Comparison of ENCODE assay signal across 20 cellular contexts in the genomic region with DNA sequence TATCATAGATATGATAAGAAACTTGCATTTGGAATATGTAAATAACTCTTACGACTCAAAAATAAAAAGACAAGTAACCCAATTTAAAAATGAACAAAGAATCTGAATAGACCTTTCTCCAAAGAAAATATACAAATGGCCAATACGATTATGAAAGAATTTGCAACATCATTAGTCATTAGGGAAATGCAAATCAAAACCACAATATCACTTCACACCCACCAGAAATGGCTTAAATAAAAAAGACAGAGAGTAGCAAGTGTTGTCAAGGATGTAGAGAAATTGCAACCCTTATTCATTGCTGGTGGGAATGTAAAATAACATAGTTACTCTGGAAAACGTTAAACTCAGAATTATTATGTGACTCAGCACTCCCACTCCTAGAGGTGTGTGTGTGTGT.
"Had no signal": no experiment of that assay in that cellular context is flagged by ENCODE, and none has a peak within 500 bp of the region (broad histone marks: within the 10 kb centered on the region; RNA-seq: fewer than 3 reads in every experiment).

No MANE protein-coding gene starts in this region.

- FAIRE-seq: endometrium, urothelium cell line had no signal

- H3K4me3 ChIP-seq: esophagus muscularis mucosa, gastrocnemius medialis, heart right ventricle, smooth muscle cell, suprapubic skin, thyroid gland had no signal

- H3K36me3 ChIP-seq: esophagus muscularis mucosa, gastrocnemius medialis, heart right ventricle, suprapubic skin, thyroid gland had no signal

- DNase-seq: effector memory CD4-positive, alpha-beta T cell; gastrocnemius medialis; heart right ventricle; hypothalamus; kidney glomerular epithelial cell; mammary epithelial cell; naive thymus-derived CD4-positive, alpha-beta T cell; nephron progenitor cell; stimulated activated CD4-positive, alpha-beta T cell treated with anti-CD3 and anti-CD28 coated beads, Interleukin-4, amount 100 ng/mL, for 1 hour; stimulated activated CD8-positive, alpha-beta memory T cell treated with anti-CD3 and anti-CD28 coated beads, Interleukin-4, amount 100 ng/mL, for 48 hours; stimulated activated naive CD8-positive, alpha-beta T cell treated with anti-CD3 and anti-CD28 coated beads, Interleukin-15, Interleukin-2, amounts not matched to agents 100 U/mL and 50 U/mL, for 24 hours; thyroid gland had no signal

- H3K27ac Mint-ChIP-seq: naive thymus-derived CD4-positive, alpha-beta T cell; nephron progenitor cell; stimulated activated effector memory CD8-positive, alpha-beta T cell treated with anti-CD3 and anti-CD28 coated beads, Interleukin-12 subunit alpha, Interleukin-12 subunit beta, amount 100 ng/mL, for 72 hours; type B pancreatic cell had no signal

- H3K4me3 Mint-ChIP-seq: naive thymus-derived CD4-positive, alpha-beta T cell; nephron progenitor cell; stimulated activated effector memory CD8-positive, alpha-beta T cell treated with anti-CD3 and anti-CD28 coated beads, Interleukin-12 subunit alpha, Interleukin-12 subunit beta, amount 100 ng/mL, for 72 hours; type B pancreatic cell had no signal

- H3K27ac ChIP-seq: epithelial cell of prostate, esophagus muscularis mucosa, gastrocnemius medialis, heart right ventricle, suprapubic skin, thyroid gland had no signal

- H3K36me3 Mint-ChIP-seq: naive thymus-derived CD4-positive, alpha-beta T cell; stimulated activated effector memory CD8-positive, alpha-beta T cell treated with anti-CD3 and anti-CD28 coated beads, Interleukin-12 subunit alpha, Interleukin-12 subunit beta, amount 100 ng/mL, for 72 hours; type B pancreatic cell had no signal

- H3K27me3 ChIP-seq: esophagus muscularis mucosa, suprapubic skin, thyroid gland had no signal

- H3K4me1 Mint-ChIP-seq: naive thymus-derived CD4-positive, alpha-beta T cell; stimulated activated effector memory CD8-positive, alpha-beta T cell treated with anti-CD3 and anti-CD28 coated beads, Interleukin-12 subunit alpha, Interleukin-12 subunit beta, amount 100 ng/mL, for 72 hours had no signal

- H3K4me1 ChIP-seq: thyroid gland had no signal

- ATAC-seq: gastrocnemius medialis; naive thymus-derived CD4-positive, alpha-beta T cell; stimulated activated effector memory CD8-positive, alpha-beta T cell treated with anti-CD3 and anti-CD28 coated beads, Interleukin-12 subunit alpha, Interleukin-12 subunit beta, amount 100 ng/mL, for 72 hours; stimulated activated naive CD8-positive, alpha-beta T cell treated with anti-CD3 and anti-CD28 coated beads, Interleukin-15, Interleukin-2, amounts not matched to agents 100 U/mL and 50 U/mL, for 24 hours had no signal

- H3K9me3 ChIP-seq: esophagus muscularis mucosa, gastrocnemius medialis, suprapubic skin, thyroid gland had no signal

- H3K4me2 ChIP-seq: smooth muscle cell had no signal
